ENCODE assay signal across 10 cellular contexts in the genomic region with DNA sequence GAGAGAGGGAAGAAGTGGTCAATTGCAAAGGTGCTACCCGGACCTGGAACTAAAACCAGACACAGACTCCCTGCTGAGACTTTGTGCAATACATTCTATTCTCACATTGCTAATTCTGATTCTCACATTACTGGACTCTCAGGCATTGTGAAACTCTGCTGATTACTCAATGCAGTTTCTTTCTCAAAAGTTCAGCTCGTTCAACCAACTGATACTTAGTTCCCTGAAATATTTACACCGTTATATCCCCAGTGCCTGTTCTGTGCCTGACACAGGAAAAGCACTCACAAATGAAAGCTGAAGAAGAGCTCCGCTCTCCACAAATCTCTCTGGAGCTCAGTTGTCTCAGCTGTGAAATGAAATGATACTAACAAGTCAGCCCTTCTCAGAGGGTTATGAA. TPM values are rescaled to one million over a fixed set of nuclear protein-coding genes. Genes with fewer than 3 reads are reported as not detected.
DNase-seq lines count a peak whose midpoint lies in the region; ATAC-seq and TF ChIP-seq lines count a peak whose summit lies in the region.
"Had no signal": no experiment of that assay in that cellular context is flagged by ENCODE, and none has a peak within 500 bp of the region (broad histone marks: within the 10 kb centered on the region; RNA-seq: fewer than 3 reads in every experiment).

No MANE protein-coding gene starts in this region.

- no peak for TF ChIP-seq RAD21 in SK-N-SH (IDR thresholded peaks at IDR 0.05; ENCODE audit: low read length)

- TSS peak; percentile 85 for BruUV-seq in Calu3 (replicated peaks; lab: Mats Ljungman, UMichigan)

- H3K27ac Mint-ChIP-seq in Calu3 (ENCODE audit: unreplicated experiment): peak overlapping the region; percentile 77
- H3K27ac Mint-ChIP-seq in nephron progenitor cell: no peak overlapping the region

- H3K27me3 ChIP-seq in MM.1S (replicated peaks; ENCODE audit: insufficient read depth, low read length) (no peaks in the 10 kb centered on the region), colonic mucosa (no peaks in the 10 kb centered on the region), osteoblast (ENCODE audit: insufficient read depth, low read length) (peaks cover 15% of the 10 kb centered on the region), SK-N-SH (ENCODE audit: insufficient read depth) (peaks cover 46% of the 10 kb centered on the region; the same call in 1 of the 2 replicates)

- no peaks in the 10 kb centered on the region for H3K79me2 ChIP-seq in MM.1S (ENCODE audit: low read length)
- H3K79me2 ChIP-seq in osteoblast (ENCODE audit: insufficient read depth, low read length): no peaks in the 10 kb centered on the region
- no peaks in the 10 kb centered on the region for H3K79me2 ChIP-seq in SK-N-SH (ENCODE audit: insufficient read depth)

- intact Hi-C loops in Calu3 (cut with micrococcal nuclease; ENCODE audit: unreplicated experiment): loop anchor here (5.0 kb wide), 1 partner anchor 37 kb away; no protein-coding TSS in a partner anchor
- intact Hi-C loops in colonic mucosa (cut with DNase I): no loop called here

- POLR2A ChIA-PET in SK-N-SH (lab: Yijun Ruan, JAX): no interaction called here

- TF ChIP-seq CTCF in Calu3 (IDR thresholded peaks at IDR 0.05; ENCODE audit: unreplicated experiment): no peak
- TF ChIP-seq CTCF in MM.1S (IDR thresholded peaks at IDR 0.05; ENCODE audit: low read length): no peak
- no peak for TF ChIP-seq CTCF in colonic mucosa (IDR thresholded peaks at IDR 0.05)
- no peak for TF ChIP-seq CTCF in osteoblast (IDR thresholded peaks at IDR 0.05; ENCODE audit: extremely low read depth, low read depth, low read length)
- TF ChIP-seq CTCF in nephron progenitor cell (IDR thresholded peaks at IDR 0.05): no peak
- TF ChIP-seq CTCF in SK-N-SH (IDR thresholded peaks at IDR 0.05): no peak

- H3K4me3 Mint-ChIP-seq in Calu3 (ENCODE audit: low read depth, unreplicated experiment): peak overlapping the region; percentile 57
- H3K4me3 Mint-ChIP-seq in nephron progenitor cell: no peak overlapping the region

- H3K36me3 ChIP-seq in MM.1S (replicated peaks; ENCODE audit: insufficient read depth, low read length): no peaks in the 10 kb centered on the region
- H3K36me3 ChIP-seq in colonic mucosa: no peaks in the 10 kb centered on the region
- H3K36me3 ChIP-seq in osteoblast (ENCODE audit: insufficient read depth, low read length): no peaks in the 10 kb centered on the region
- H3K36me3 ChIP-seq in SK-N-SH (replicated peaks in 1 of 2; ENCODE audit: control insufficient read depth in 1 of 2, insufficient read depth in 2 of 2, low read length in 1 of 2): no peaks in the 10 kb centered on the region

- H4K20me1 ChIP-seq in MM.1S (ENCODE audit: insufficient read depth, low read length): no peaks in the 10 kb centered on the region
- no peaks in the 10 kb centered on the region for H4K20me1 ChIP-seq in osteoblast (ENCODE audit: insufficient read depth, low read length)
- no peaks in the 10 kb centered on the region for H4K20me1 ChIP-seq in SK-N-SH (ENCODE audit: insufficient read depth)

- H3K36me3 Mint-ChIP-seq in Calu3 (ENCODE audit: insufficient read depth, unreplicated experiment): peaks cover 16% of the 10 kb centered on the region
- H3K36me3 Mint-ChIP-seq in nephron progenitor cell (ENCODE audit: low read depth): no peaks in the 10 kb centered on the region

- no peak overlapping the region for H3K9ac ChIP-seq in MM.1S (ENCODE audit: low read length)
- H3K9ac ChIP-seq in colonic mucosa (ENCODE audit: low read depth in 2 of 2, low read length in 2 of 2): peak overlapping the region in 1 of 2 donors; percentile 48
- H3K9ac ChIP-seq in SK-N-SH: no peak overlapping the region

- no peak overlapping the region for H3K4me3 ChIP-seq in MM.1S (ENCODE audit: low read length)
- H3K4me3 ChIP-seq in colonic mucosa: no peak overlapping the region
- H3K4me3 ChIP-seq in osteoblast (ENCODE audit: insufficient read depth, low read length): no peak overlapping the region
- H3K4me3 ChIP-seq in SK-N-SH (ENCODE audit: low read depth in 2 of 2, low read length in 1 of 2): no peak overlapping the region

- DNase-seq in Calu3 (no peak), MM.1S (peak; percentile 60), colonic mucosa (no peak), osteoblast (ENCODE audit: insufficient read length, low spot score, missing footprints) (peak; percentile 30), nephron progenitor cell (no peak), SK-N-SH (no peak)
- no peak for DNase-seq in stimulated activated CD4-positive, alpha-beta T cell treated with anti-CD3 and anti-CD28 coated beads, Interleukin-12 subunit alpha, Interleukin-12 subunit beta, amount 100 ng/mL, for 4 hours
- DNase-seq: EL, SW 1271 had no signal

- H3K27me3 Mint-ChIP-seq in Calu3 (ENCODE audit: unreplicated experiment) (no peaks in the 10 kb centered on the region), nephron progenitor cell (ENCODE audit: low read depth, poor library complexity) (peaks cover 31% of the 10 kb centered on the region)

- H3K4me2 ChIP-seq in MM.1S (ENCODE audit: low read depth, low read length) (peak overlapping the region; percentile 35; the same call in 1 of the 2 replicates), osteoblast (ENCODE audit: insufficient read depth, low read length) (no peak overlapping the region), SK-N-SH (no peak overlapping the region)

- H3K4me1 ChIP-seq in MM.1S (ENCODE audit: low read length) (peaks cover 15% of the 10 kb centered on the region), colonic mucosa (peaks cover 6% of the 10 kb centered on the region), osteoblast (ENCODE audit: insufficient read depth, low read length) (peaks cover 5% of the 10 kb centered on the region), SK-N-SH (ENCODE audit: control insufficient read depth in 1 of 2, insufficient read depth in 2 of 2, low read depth in 1 of 2, low read length in 1 of 2) (no peaks in the 10 kb centered on the region)

- peaks cover 15% of the 10 kb centered on the region for H3F3A ChIP-seq in MM.1S (ENCODE audit: insufficient read depth, low read length)
- no peaks in the 10 kb centered on the region for H3F3A ChIP-seq in SK-N-SH (replicated peaks; ENCODE audit: insufficient read depth)

- no peak for TF ChIP-seq EP300 in SK-N-SH (IDR thresholded peaks at IDR 0.05; ENCODE audit: borderline replicate concordance in 1 of 2, low read depth in 1 of 2, low read length in 1 of 2)

- H3K9me3 Mint-ChIP-seq in Calu3 (ENCODE audit: low read depth, unreplicated experiment): no peaks in the 10 kb centered on the region
- H3K9me3 Mint-ChIP-seq in nephron progenitor cell: no peaks in the 10 kb centered on the region

- H3K9me3 ChIP-seq in MM.1S (replicated peaks; ENCODE audit: insufficient read depth, low read length): no peaks in the 10 kb centered on the region
- H3K9me3 ChIP-seq in colonic mucosa: no peaks in the 10 kb centered on the region
- no peaks in the 10 kb centered on the region for H3K9me3 ChIP-seq in osteoblast (ENCODE audit: low read depth, low read length)
- no peaks in the 10 kb centered on the region for H3K9me3 ChIP-seq in SK-N-SH

- no peak for ATAC-seq in HG02678 (IDR thresholded peaks at IDR 0.05; ENCODE audit: unreplicated experiment)

- H3K4me1 Mint-ChIP-seq in Calu3 (ENCODE audit: low read depth, unreplicated experiment): peaks cover 42% of the 10 kb centered on the region
- H3K4me1 Mint-ChIP-seq in nephron progenitor cell: peaks cover 25% of the 10 kb centered on the region

- H2AFZ ChIP-seq in MM.1S (ENCODE audit: low read length) (no peak overlapping the region), osteoblast (ENCODE audit: low read length) (peak overlapping the region; percentile 31), SK-N-SH (ENCODE audit: low read depth) (no peak overlapping the region)

- 24% methylated on average over 4 of the region's 4 CpGs for WGBS in SK-N-SH (ENCODE audit: low lambda C conversion rate)

- CTCF ChIA-PET in Calu3 (lab: Charles Lee): interaction anchor here (1.0 to 3.1 kb wide), 10 partner anchors 14 to 80 kb away, joined by 3 to 26 read pairs (median 7); a partner anchor contains a TSS
- CTCF ChIA-PET in SK-N-SH (lab: Yijun Ruan, JAX): interaction anchor here (1.0 to 1.1 kb wide), 2 partner anchors 39 to 337 kb away, joined by 3 to 4 read pairs; no protein-coding TSS in a partner anchor

- H3K27ac ChIP-seq in MM.1S (ENCODE audit: low read length) (0 out of 2 replicates have a peak overlapping the region, but pooled peaks have one; percentile 4), colonic mucosa (peak overlapping the region; percentile 59), osteoblast (ENCODE audit: low read depth, low read length) (no peak overlapping the region), SK-N-SH (ENCODE audit: low read depth in 2 of 2, low read length in 1 of 2) (no peak overlapping the region)

- H3K9me2 ChIP-seq in MM.1S (replicated peaks; ENCODE audit: insufficient read depth, low read length): no peaks in the 10 kb centered on the region
- no peaks in the 10 kb centered on the region for H3K9me2 ChIP-seq in SK-N-SH

TF ChIP-seq in SK-N-SH, 30 proteins besides CTCF, POLR2A, EP300 and RAD21 (continues in another document):
- TF ChIP-seq RXRA (IDR thresholded peaks at IDR 0.05; ENCODE audit: borderline replicate concordance, low read depth): no peak

RNA-seq across cellular contexts. Expression of a gene that starts 0.5 kb away (rescaled TPM):
- 270 and 446 TPM in 2 replicates for total RNA-seq in Calu3 (2022)
- 100 to 1,000 TPM; 109 to 113 TPM for total RNA-seq in colonic mucosa
- 1.4 and 2.1 TPM in 2 replicates for total RNA-seq in osteoblast
- polyA plus RNA-seq in SK-N-SH (2012; rRNA removed): not detected in 2 replicates
- not detected in 2 replicates for polyA plus RNA-seq in SK-N-SH (2012; cell fraction: cytosol; rRNA removed)
- polyA plus RNA-seq in SK-N-SH (2012; cell fraction: nucleus; rRNA removed): 0.11 TPM in 1 of 2 replicates, not detected in the other

RNA-seq across cellular contexts. Expression of a gene that starts 33.7 kb away (rescaled TPM):
- total RNA-seq in Calu3 (2022) (not detected in 2 replicates), colonic mucosa (not detected), osteoblast (not detected in 2 replicates)
- not detected in 2 replicates for polyA plus RNA-seq in SK-N-SH (2012; rRNA removed)
- not detected in 2 replicates for polyA plus RNA-seq in SK-N-SH (2012; cell fraction: cytosol; rRNA removed)
- not detected in 2 replicates for polyA plus RNA-seq in SK-N-SH (2012; cell fraction: nucleus; rRNA removed)

RNA-seq across cellular contexts. Expression of a gene that starts 48.0 kb away (rescaled TPM):
- total RNA-seq in Calu3 (2022) (0.21 TPM in 1 of 2 replicates, not detected in the other), colonic mucosa (1 to 10 TPM in 1 of 2 donors, under 1 TPM in 1; 0.42 to 1.0 TPM), osteoblast (not detected in 2 replicates)
- not detected in 2 replicates for polyA plus RNA-seq in SK-N-SH (2012; rRNA removed)
- polyA plus RNA-seq in SK-N-SH (2012; cell fraction: cytosol; rRNA removed): not detected in 2 replicates
- polyA plus RNA-seq in SK-N-SH (2012; cell fraction: nucleus; rRNA removed): not detected in 2 replicates

RNA-seq across cellular contexts. Expression of a gene that starts 51.8 kb away (rescaled TPM):
- total RNA-seq in Calu3 (2022): not detected in 2 replicates
- total RNA-seq in colonic mucosa: under 1 TPM in 1 of 2 donors, not detected in 1; 0.74 TPM
- not detected in 2 replicates for total RNA-seq in osteoblast
- polyA plus RNA-seq in SK-N-SH (2012; rRNA removed): not detected in 2 replicates
- polyA plus RNA-seq in SK-N-SH (2012; cell fraction: cytosol; rRNA removed): not detected in 2 replicates
- polyA plus RNA-seq in SK-N-SH (2012; cell fraction: nucleus; rRNA removed): 0.05 and 0.11 TPM in 2 replicates

RNA-seq across cellular contexts. Expression of a gene that starts 53.2 kb away (rescaled TPM):
- total RNA-seq in Calu3 (2022) (0.17 and 0.29 TPM in 2 replicates), colonic mucosa (under 1 TPM in 1 of 2 donors, not detected in 1; 0.47 TPM), osteoblast (under 0.01 TPM in 1 of 2 replicates, not detected in the other)
- polyA plus RNA-seq in SK-N-SH (2012; rRNA removed): 0.13 and 0.16 TPM in 2 replicates
- polyA plus RNA-seq in SK-N-SH (2012; cell fraction: cytosol; rRNA removed): 0.04 and 0.07 TPM in 2 replicates
- 0.39 and 0.79 TPM in 2 replicates for polyA plus RNA-seq in SK-N-SH (2012; cell fraction: nucleus; rRNA removed)

Comparison
In these comparisons a context has a peak if more than half of its experiments do, and no peak if none do; other contexts are left out.
1. DNase-seq: peak in MM.1S (single experiment) and osteoblast (single experiment); none in Calu3 (single experiment), colonic mucosa (single experiment), nephron progenitor cell (single experiment), SK-N-SH (single experiment) and stimulated activated CD4-positive, alpha-beta T cell treated with anti-CD3 and anti-CD28 coated beads, Interleukin-12 subunit alpha, Interleukin-12 subunit beta, amount 100 ng/mL, for 4 hours (single experiment).
2. H3K27ac ChIP-seq: peak in MM.1S (single experiment) and colonic mucosa (single experiment); none in osteoblast (single experiment) and SK-N-SH (0 of 2).
3. RNA of a gene that starts 0.5 kb away (total RNA-seq): 270 to 446 TPM in Calu3 and 109 to 113 TPM in colonic mucosa; 1.4 to 2.1 TPM in osteoblast; every median in the first group is over 10 times any median in the second.